Comparison of ENCODE assay signal across 9 cellular contexts in the genomic region with DNA sequence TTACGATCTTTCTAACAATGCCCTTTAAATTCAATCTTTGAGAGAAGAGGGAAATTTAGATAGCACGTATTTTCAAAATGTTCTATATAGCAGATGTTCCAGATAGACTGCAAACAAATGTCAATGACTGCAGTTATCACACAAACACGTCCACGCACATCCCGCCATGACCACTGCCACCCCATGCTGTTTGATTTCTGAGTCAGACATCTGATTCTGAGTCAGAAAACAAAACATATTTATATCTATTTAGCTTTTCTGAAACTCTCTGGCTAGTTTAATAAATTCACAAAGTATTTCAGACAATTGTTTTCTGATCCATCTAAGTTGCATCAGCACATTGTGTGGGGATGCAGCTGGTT.
DNase-seq lines count a peak whose midpoint lies in the region; ATAC-seq and TF ChIP-seq lines count a peak whose summit lies in the region.
"Had no signal": no experiment of that assay in that cellular context is flagged by ENCODE, and none has a peak within 500 bp of the region (broad histone marks: within the 10 kb centered on the region; RNA-seq: fewer than 3 reads in every experiment).

No MANE protein-coding gene starts in this region.

- H3K4me3 ChIP-seq in GM23248 (no peak overlapping the region), colonic mucosa (no peak overlapping the region)

- no peak overlapping the region for H3K4me2 ChIP-seq in GM23248 (ENCODE audit: unreplicated experiment)

- H3K9me3 Mint-ChIP-seq in activated CD4-positive, alpha-beta T cell treated with anti-CD3 and anti-CD28 coated beads for 36 hours (ENCODE audit: low read depth): no peaks in the 10 kb centered on the region
- no peaks in the 10 kb centered on the region for H3K9me3 Mint-ChIP-seq in dendritic cell treated with granulocyte-macrophage colony-stimulating factor and Interleukin-4, amounts not matched to agents 40 ng/mL and 50 ng/mL, for 4 days

- DNase-seq in GM23248 (peak; percentile 4), colonic mucosa (no peak)
- DNase-seq in activated CD4-positive, alpha-beta T cell treated with anti-CD3 and anti-CD28 coated beads for 36 hours: peak; percentile 84
- peak in 2 of 3 experiments; percentile 18 to 23 for DNase-seq in stimulated activated CD4-positive, alpha-beta T cell treated with anti-CD3 and anti-CD28 coated beads, TNF-alpha, amount 100 ng/mL, for 4 hours (ENCODE audit: low read depth in 3 of 3)

- H3K9me3 ChIP-seq in GM23248 (ENCODE audit: low read depth): no peaks in the 10 kb centered on the region
- H3K9me3 ChIP-seq in colonic mucosa: no peaks in the 10 kb centered on the region

- peak overlapping the region; percentile 89 for H3K27ac Mint-ChIP-seq in activated CD4-positive, alpha-beta T cell treated with anti-CD3 and anti-CD28 coated beads for 36 hours
- peak overlapping the region; percentile 95 for H3K27ac Mint-ChIP-seq in dendritic cell treated with granulocyte-macrophage colony-stimulating factor and Interleukin-4, amounts not matched to agents 40 ng/mL and 50 ng/mL, for 4 days

- H3K9ac ChIP-seq in GM23248: no peak overlapping the region
- H3K9ac ChIP-seq in colonic mucosa (ENCODE audit: low read depth in 2 of 2, low read length in 2 of 2): no peak overlapping the region

- H3K36me3 ChIP-seq in GM23248 (ENCODE audit: low read depth) (no peaks in the 10 kb centered on the region), colonic mucosa (no peaks in the 10 kb centered on the region)

- POLR2A ChIA-PET in activated CD4-positive, alpha-beta T cell treated with anti-CD3 and anti-CD28 coated beads for 36 hours (lab: Charles Lee): no interaction called here

- H3F3A ChIP-seq in GM23248 (ENCODE audit: insufficient read depth): no peaks in the 10 kb centered on the region

- no peaks in the 10 kb centered on the region for H3K9me2 ChIP-seq in GM23248 (ENCODE audit: insufficient read depth)

- TF ChIP-seq CTCF in colonic mucosa (IDR thresholded peaks at IDR 0.05): no peak

- H3K4me1 ChIP-seq in GM23248 (ENCODE audit: insufficient read depth) (no peaks in the 10 kb centered on the region), colonic mucosa (no peaks in the 10 kb centered on the region)

- H3K4me1 Mint-ChIP-seq in activated CD4-positive, alpha-beta T cell treated with anti-CD3 and anti-CD28 coated beads for 36 hours: peaks cover 55% of the 10 kb centered on the region
- H3K4me1 Mint-ChIP-seq in dendritic cell treated with granulocyte-macrophage colony-stimulating factor and Interleukin-4, amounts not matched to agents 40 ng/mL and 50 ng/mL, for 4 days (ENCODE audit: low read depth): peaks cover 54% of the 10 kb centered on the region

- H3K27me3 Mint-ChIP-seq in activated CD4-positive, alpha-beta T cell treated with anti-CD3 and anti-CD28 coated beads for 36 hours: no peaks in the 10 kb centered on the region
- no peaks in the 10 kb centered on the region for H3K27me3 Mint-ChIP-seq in dendritic cell treated with granulocyte-macrophage colony-stimulating factor and Interleukin-4, amounts not matched to agents 40 ng/mL and 50 ng/mL, for 4 days

- H4K20me1 ChIP-seq in GM23248 (ENCODE audit: insufficient read depth): no peaks in the 10 kb centered on the region

- intact Hi-C loops in activated CD4-positive, alpha-beta T cell treated with anti-CD3 and anti-CD28 coated beads for 36 hours (cut with DNase I, micrococcal nuclease): loop anchor here (2.0 to 10.0 kb wide), 12 partner anchors 36 to 1883 kb away; a partner anchor contains a TSS
- intact Hi-C loops in dendritic cell treated with granulocyte-macrophage colony-stimulating factor and Interleukin-4, amounts not matched to agents 40 ng/mL and 50 ng/mL, for 4 days (cut with micrococcal nuclease): loop anchor here (5.0 kb wide), 4 partner anchors 38 to 147 kb away; no protein-coding TSS in a partner anchor
- intact Hi-C loops in colonic mucosa (cut with DNase I): no loop called here

- H3K27me3 ChIP-seq in GM23248 (replicated peaks; ENCODE audit: insufficient read depth): peaks cover 39% of the 10 kb centered on the region; the same call in 1 of the 2 replicates
- no peaks in the 10 kb centered on the region for H3K27me3 ChIP-seq in colonic mucosa

- no peak overlapping the region for H2AFZ ChIP-seq in GM23248

- 35 to 41% methylated on average over 5 of the region's 5 CpGs for WGBS in GM23248 (ENCODE audit: low coverage in 1 of 2, low lambda C conversion rate in 2 of 2, missing lambda C conversion rate in 2 of 2), 2 experiments

- peak; percentile 14 for ATAC-seq in activated CD4-positive, alpha-beta T cell treated with anti-CD3 and anti-CD28 coated beads for 36 hours
- ATAC-seq in GM18909 (IDR thresholded peaks at IDR 0.05; ENCODE audit: poor library complexity, unreplicated experiment) (no peak), GM21786 (IDR thresholded peaks at IDR 0.05; ENCODE audit: unreplicated experiment) (no peak), GM21367 (IDR thresholded peaks at IDR 0.05; ENCODE audit: unreplicated experiment) (no peak)

- peak overlapping the region; percentile 79 for H3K4me3 Mint-ChIP-seq in activated CD4-positive, alpha-beta T cell treated with anti-CD3 and anti-CD28 coated beads for 36 hours
- peak overlapping the region; percentile 79 for H3K4me3 Mint-ChIP-seq in dendritic cell treated with granulocyte-macrophage colony-stimulating factor and Interleukin-4, amounts not matched to agents 40 ng/mL and 50 ng/mL, for 4 days

- CTCF ChIA-PET in activated CD4-positive, alpha-beta T cell treated with anti-CD3 and anti-CD28 coated beads for 36 hours (lab: Charles Lee): no interaction called here

- H3K27ac ChIP-seq in GM23248 (no peak overlapping the region), colonic mucosa (no peak overlapping the region)
- H3K27ac ChIP-seq: VCaP had no signal

- in situ Hi-C loops in GM23248 (cut with MboI): no loop called here

- H3K79me2 ChIP-seq in GM23248 (ENCODE audit: insufficient read depth): no peaks in the 10 kb centered on the region

- H3K36me3 Mint-ChIP-seq in activated CD4-positive, alpha-beta T cell treated with anti-CD3 and anti-CD28 coated beads for 36 hours (ENCODE audit: low read depth): no peaks in the 10 kb centered on the region
- H3K36me3 Mint-ChIP-seq in dendritic cell treated with granulocyte-macrophage colony-stimulating factor and Interleukin-4, amounts not matched to agents 40 ng/mL and 50 ng/mL, for 4 days (ENCODE audit: low read depth): peaks cover 12% of the 10 kb centered on the region
